8 cellular contexts compared by ENCODE assay signal in genomic region chr10:114876602-114877300, GRCh38. TPM values are rescaled to one million over a fixed set of nuclear protein-coding genes. Genes with fewer than 3 reads are reported as not detected.
DNase-seq lines count a peak whose midpoint lies in the region; ATAC-seq and TF ChIP-seq lines count a peak whose summit lies in the region.

No MANE protein-coding gene starts in this region.

- H3K27me3 Mint-ChIP-seq in WTC11 (ENCODE audit: low read depth): no peaks in the 10 kb centered on the region; the same call in 1 of the 2 replicates

- no peak overlapping the region for H3K27ac ChIP-seq in upper lobe of left lung

- H3K4me1 ChIP-seq in BE2C (no peaks in the 10 kb centered on the region), upper lobe of left lung (peaks cover 0 to 12% (median 4%) of the 10 kb centered on the region in 4 donors)

- no peaks in the 10 kb centered on the region for H3K27me3 ChIP-seq in BE2C
- H3K27me3 ChIP-seq in upper lobe of left lung: no peaks in the 10 kb centered on the region

- 26 to 36% methylated on average over 19 to 20 of the region's 20 CpGs for WGBS in upper lobe of left lung, 2 donors

- no peaks in the 10 kb centered on the region for H3K36me3 Mint-ChIP-seq in WTC11

- TF ChIP-seq CTCF in BE2C (IDR thresholded peaks at IDR 0.05; ENCODE audit: low read depth, low read length) (peak; percentile 86), WTC11 (IDR thresholded peaks at IDR 0.05) (peak; percentile 36; the same call in 1 of the 2 replicates), upper lobe of left lung (IDR thresholded peaks at IDR 0.05) (peak in 5 of 6 experiments; percentile 42 to 66 (median 61))

- H3K4me3 ChIP-seq in BE2C (ENCODE audit: low read depth, low read length) (no peak overlapping the region; the same call in 1 of the 2 replicates), upper lobe of left lung (no peak overlapping the region)

- no peak for TF ChIP-seq EP300 in upper lobe of left lung (IDR thresholded peaks at IDR 0.05)

- H3K36me3 ChIP-seq in BE2C: no peaks in the 10 kb centered on the region
- no peaks in the 10 kb centered on the region for H3K36me3 ChIP-seq in upper lobe of left lung

- H3K9me3 ChIP-seq in BE2C (no peaks in the 10 kb centered on the region), upper lobe of left lung (no peaks in the 10 kb centered on the region)

- H3K27ac Mint-ChIP-seq in WTC11: peak overlapping the region; percentile 41; the same call in 1 of the 2 replicates

- POLR2A ChIA-PET in WTC11 (lab: Charles Lee): interaction anchor here (0.5 kb wide), 1 partner anchor 214 kb away, joined by 3 read pairs; no protein-coding TSS in a partner anchor

- H3K9me3 Mint-ChIP-seq in WTC11: no peaks in the 10 kb centered on the region; the same call in 1 of the 2 replicates

- CTCF ChIA-PET in WTC11 (lab: Charles Lee): interaction anchor here (0.5 to 5.0 kb wide), 25 partner anchors 11 to 301 kb away, joined by 3 to 32 read pairs (median 4); partner anchors contain the start of genes ATRNL1, FHIP2A and TRUB1

- peaks cover 43% of the 10 kb centered on the region for H3K4me1 Mint-ChIP-seq in WTC11

- H3K4me3 Mint-ChIP-seq in WTC11: no peak overlapping the region; the same call in 1 of the 2 replicates

- ATAC-seq in GM18520 (IDR thresholded peaks at IDR 0.05; ENCODE audit: unreplicated experiment): peak; percentile 41
- ATAC-seq in HG02885 (IDR thresholded peaks at IDR 0.05; ENCODE audit: poor library complexity, unreplicated experiment): peak; percentile 88
- ATAC-seq in WTC11: peak; percentile 71
- peak; percentile 52 to 78 for ATAC-seq in upper lobe of left lung (ENCODE audit: low FRiP score in 2 of 2)

- DNase-seq in BE2C (peak; percentile 84), NCI-H1694 (lab: John Stamatoyannopoulos, UW) (peak; percentile 4), WTC11 (ENCODE audit: low spot score) (peak; percentile 86), epidermal melanocyte (ENCODE audit: insufficient read length, low spot score) (peak; percentile 76), middle frontal gyrus (ENCODE audit: extremely low spot score, low spot score) (peak; percentile 60), upper lobe of left lung (peak; percentile 16 to 67)

- no peak for TF ChIP-seq POLR2A in upper lobe of left lung (IDR thresholded peaks at IDR 0.05)

TF ChIP-seq in WTC11, 78 proteins besides CTCF, POLR2A, EP300 and RAD21:
- TF ChIP-seq ETV6 (CRISPR knock-in tag; IDR thresholded peaks at IDR 0.05) (0 out of 2 replicates have a peak, but pooled peaks have one; percentile 32), TEAD1 (CRISPR knock-in tag; IDR thresholded peaks at IDR 0.05) (0 out of 2 replicates have a peak, but pooled peaks have one; percentile 38)
- TF ChIP-seq, protein P1, sequence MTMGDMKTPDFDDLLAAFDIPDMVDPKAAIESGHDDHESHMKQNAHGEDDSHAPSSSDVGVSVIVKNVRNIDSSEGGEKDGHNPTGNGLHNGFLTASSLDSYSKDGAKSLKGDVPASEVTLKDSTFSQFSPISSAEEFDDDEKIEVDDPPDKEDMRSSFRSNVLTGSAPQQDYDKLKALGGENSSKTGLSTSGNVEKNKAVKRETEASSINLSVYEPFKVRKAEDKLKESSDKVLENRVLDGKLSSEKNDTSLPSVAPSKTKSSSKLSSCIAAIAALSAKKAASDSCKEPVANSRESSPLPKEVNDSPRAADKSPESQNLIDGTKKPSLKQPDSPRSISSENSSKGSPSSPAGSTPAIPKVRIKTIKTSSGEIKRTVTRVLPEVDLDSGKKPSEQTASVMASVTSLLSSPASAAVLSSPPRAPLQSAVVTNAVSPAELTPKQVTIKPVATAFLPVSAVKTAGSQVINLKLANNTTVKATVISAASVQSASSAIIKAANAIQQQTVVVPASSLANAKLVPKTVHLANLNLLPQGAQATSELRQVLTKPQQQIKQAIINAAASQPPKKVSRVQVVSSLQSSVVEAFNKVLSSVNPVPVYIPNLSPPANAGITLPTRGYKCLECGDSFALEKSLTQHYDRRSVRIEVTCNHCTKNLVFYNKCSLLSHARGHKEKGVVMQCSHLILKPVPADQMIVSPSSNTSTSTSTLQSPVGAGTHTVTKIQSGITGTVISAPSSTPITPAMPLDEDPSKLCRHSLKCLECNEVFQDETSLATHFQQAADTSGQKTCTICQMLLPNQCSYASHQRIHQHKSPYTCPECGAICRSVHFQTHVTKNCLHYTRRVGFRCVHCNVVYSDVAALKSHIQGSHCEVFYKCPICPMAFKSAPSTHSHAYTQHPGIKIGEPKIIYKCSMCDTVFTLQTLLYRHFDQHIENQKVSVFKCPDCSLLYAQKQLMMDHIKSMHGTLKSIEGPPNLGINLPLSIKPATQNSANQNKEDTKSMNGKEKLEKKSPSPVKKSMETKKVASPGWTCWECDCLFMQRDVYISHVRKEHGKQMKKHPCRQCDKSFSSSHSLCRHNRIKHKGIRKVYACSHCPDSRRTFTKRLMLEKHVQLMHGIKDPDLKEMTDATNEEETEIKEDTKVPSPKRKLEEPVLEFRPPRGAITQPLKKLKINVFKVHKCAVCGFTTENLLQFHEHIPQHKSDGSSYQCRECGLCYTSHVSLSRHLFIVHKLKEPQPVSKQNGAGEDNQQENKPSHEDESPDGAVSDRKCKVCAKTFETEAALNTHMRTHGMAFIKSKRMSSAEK (CRISPR knock-in tag; IDR thresholded peaks at IDR 0.05; ENCODE audit: borderline replicate concordance): no peak

RNA-seq across cellular contexts. Expression of gene FHIP2A, which starts 55.2 kb away (rescaled TPM):
- polyA plus RNA-seq in BE2C (2012; ENCODE audit: insufficient read depth, insufficient read length, low read depth): 8.8 TPM
- total RNA-seq in WTC11 (2021) (14.3 to 15.5 TPM (median 14.6 TPM) in 3 replicates), upper lobe of left lung (10 to 100 TPM; 21.9 to 45.5 (median 26.2) TPM)

Comparison
In these comparisons a context has a peak if more than half of its experiments do, and no peak if none do; other contexts are left out.
1. DNase-seq: peak in every context shown above with its lines; median percentile 86 in WTC11; 84 in BE2C; 76 in epidermal melanocyte; 60 in middle frontal gyrus; 42 in upper lobe of left lung; 4 in NCI-H1694.
2. CTCF ChIP-seq: peak in every context shown above with its lines; median percentile 86 in BE2C; 61 in upper lobe of left lung; 36 in WTC11.